ENCODE assay signal across 8 cellular contexts in genomic region chr2:190649798-190650390, GRCh38. TPM values are rescaled to one million over a fixed set of nuclear protein-coding genes. Genes with fewer than 3 reads are reported as not detected.
DNase-seq lines count a peak whose midpoint lies in the region; ATAC-seq and TF ChIP-seq lines count a peak whose summit lies in the region.

No MANE protein-coding gene starts in this region.

- ATAC-seq in GM23338, result peak; percentile 9
- ATAC-seq in RWPE2 (ENCODE audit: low read depth), result peak; percentile 3; the same call in 1 of the 3 replicates
- no peak for ATAC-seq in aorta (ENCODE audit: low FRiP score)
- no peak for ATAC-seq in HG02759 (IDR thresholded peaks at IDR 0.05; ENCODE audit: unreplicated experiment)

- peak overlapping the region; percentile 89 for H3K27ac ChIP-seq in BLaER1
- H3K27ac ChIP-seq in GM23338 (ENCODE audit: low read depth), result 0 out of 2 replicates have a peak overlapping the region, but pooled peaks have one; percentile 45
- peak overlapping the region; percentile 89 for H3K27ac ChIP-seq in RWPE2 (ENCODE audit: poor library complexity, severe bottlenecking)
- H3K27ac ChIP-seq in aorta (ENCODE audit: low read depth in 1 of 2, low read length in 2 of 2), result peak overlapping the region in 1 of 2 donors; percentile 45

- H3K79me2 ChIP-seq in GM23338 (replicated peaks; ENCODE audit: insufficient read depth), result peaks cover 49% of the 10 kb centered on the region

- WGBS in aorta, 2 donors, result 0% methylated on average over 15 of the region's 15 CpGs

- H3K9me2 ChIP-seq in GM23338 (ENCODE audit: insufficient read depth), result no peaks in the 10 kb centered on the region

- H3K9me3 Mint-ChIP-seq in GM23338, result no peaks in the 10 kb centered on the region

- H3K27ac Mint-ChIP-seq in GM23338, result peak overlapping the region; percentile 25; the same call in 1 of the 2 replicates

- peaks cover 18% of the 10 kb centered on the region for H3K4me1 ChIP-seq in BLaER1
- peaks cover 11% of the 10 kb centered on the region; the same call in 1 of the 2 replicates for H3K4me1 ChIP-seq in GM23338 (ENCODE audit: insufficient read depth)
- H3K4me1 ChIP-seq in RWPE2 (ENCODE audit: insufficient read depth, poor library complexity, severe bottlenecking), result peaks cover 37% of the 10 kb centered on the region
- H3K4me1 ChIP-seq in mononuclear cell (ENCODE audit: insufficient read depth, low read length), result peaks cover 20% of the 10 kb centered on the region
- H3K4me1 ChIP-seq in aorta (ENCODE audit: control insufficient read depth in 1 of 2, insufficient read depth in 2 of 2, low read length in 2 of 2), result peaks cover 5% of the 10 kb centered on the region in 2 donors

- peak overlapping the region; percentile 97 for H3K4me3 ChIP-seq in BLaER1
- peak overlapping the region; percentile 88 for H3K4me3 ChIP-seq in GM23338
- peak overlapping the region; percentile 89 for H3K4me3 ChIP-seq in RWPE2 (ENCODE audit: severe bottlenecking)
- H3K4me3 ChIP-seq in mononuclear cell (ENCODE audit: low read length), result peak overlapping the region; percentile 76
- H3K4me3 ChIP-seq in aorta (ENCODE audit: low read length in 2 of 2), result peak overlapping the region; percentile 67 to 73

- H3K9ac ChIP-seq in BLaER1, result peak overlapping the region; percentile 92

- TF ChIP-seq CTCF in GM23338 (conservative IDR thresholded peaks at IDR 0.05; ENCODE audit: low read depth in 2 of 2) (no peak), RWPE2 (IDR thresholded peaks at IDR 0.05; ENCODE audit: poor library complexity, severe bottlenecking) (no peak)

- no peaks in the 10 kb centered on the region for H3K9me3 ChIP-seq in BLaER1
- no peaks in the 10 kb centered on the region for H3K9me3 ChIP-seq in RWPE2 (ENCODE audit: severe bottlenecking)
- H3K9me3 ChIP-seq in mononuclear cell (ENCODE audit: low read depth, low read length), result no peaks in the 10 kb centered on the region
- no peaks in the 10 kb centered on the region for H3K9me3 ChIP-seq in aorta (ENCODE audit: control insufficient read depth, low read length)

- H3K27me3 Mint-ChIP-seq in GM23338 (ENCODE audit: insufficient read depth, low read depth, poor library complexity), result peaks cover 4% of the 10 kb centered on the region

- H3F3A ChIP-seq in GM23338 (replicated peaks; ENCODE audit: low read depth), result 0 out of 2 replicates have a peak, but pooled peaks cover 7% of the 10 kb centered on the region

- H3K4me1 Mint-ChIP-seq in GM23338, result peaks cover 19% of the 10 kb centered on the region; the same call in 2 of the 3 replicates

- DNase-seq in GM23338 (ENCODE audit: low spot score) (peak; percentile 21), RWPE2 (ENCODE audit: low spot score) (no peak), dermis blood vessel endothelial cell (peak; percentile 53), aorta (no peak)
- no peak for DNase-seq in stimulated activated CD4-positive, alpha-beta T cell treated with anti-CD3 and anti-CD28 coated beads, Interleukin-2, amount 100 ng/mL, for 24 hours

- H3K4me2 ChIP-seq in BLaER1 (peak overlapping the region; percentile 91), GM23338 (peak overlapping the region; percentile 85)

- H3K27me3 ChIP-seq in BLaER1, result no peaks in the 10 kb centered on the region
- H3K27me3 ChIP-seq in GM23338 (ENCODE audit: insufficient read depth), result peaks cover 31% of the 10 kb centered on the region
- no peaks in the 10 kb centered on the region for H3K27me3 ChIP-seq in RWPE2 (ENCODE audit: insufficient read depth, poor library complexity, severe bottlenecking)
- H3K27me3 ChIP-seq in mononuclear cell (ENCODE audit: insufficient read depth, low read length), result no peaks in the 10 kb centered on the region
- H3K27me3 ChIP-seq in aorta (ENCODE audit: control insufficient read depth in 1 of 2, insufficient read depth in 2 of 2, low read length in 1 of 2), result no peaks in the 10 kb centered on the region

- H2AFZ ChIP-seq in GM23338, result peak overlapping the region; percentile 92

- H4K20me1 ChIP-seq in BLaER1 (peaks cover 19% of the 10 kb centered on the region; the same call in 1 of the 2 replicates), GM23338 (replicated peaks; ENCODE audit: insufficient read depth) (peaks cover 6% of the 10 kb centered on the region; the same call in 1 of the 2 replicates)

- intact Hi-C loops in aorta (cut with DNase I), result loop anchor here in 1 of 2 donors (2.0 kb wide), 1 partner anchor 115 kb away; the partner anchor contains the start of gene NEMP2

- peak overlapping the region; percentile 88 for H3K4me3 Mint-ChIP-seq in GM23338

- no peaks in the 10 kb centered on the region for H3K36me3 Mint-ChIP-seq in GM23338 (ENCODE audit: low read depth)

- H3K36me3 ChIP-seq in BLaER1 (no peaks in the 10 kb centered on the region), GM23338 (ENCODE audit: insufficient read depth) (no peaks in the 10 kb centered on the region), RWPE2 (ENCODE audit: low read depth) (peaks cover 9% of the 10 kb centered on the region), aorta (ENCODE audit: control insufficient read depth in 1 of 2, insufficient read depth in 2 of 2, low read length in 1 of 2) (no peaks in the 10 kb centered on the region)

TF ChIP-seq in GM23338, 12 proteins besides CTCF, POLR2A, EP300 and RAD21:
- TF ChIP-seq ETS1 (IDR thresholded peaks at IDR 0.05) (no peak), JUNB (IDR thresholded peaks at IDR 0.05; ENCODE audit: unreplicated experiment) (no peak)

RNA-seq across cellular contexts. Expression of gene NAB1, which starts 1.0 kb away (rescaled TPM):
- total RNA-seq in GM23338 (2014; rRNA removed; shearing (Covaris generic)), result 35.9 and 40.2 TPM in 2 replicates
- polyA plus RNA-seq in GM23338 (2016; fragmentation: Nextera tagmentation; extraction: Ambion mirVana), result 8.3 and 10.4 TPM in 2 replicates
- total RNA-seq in dermis blood vessel endothelial cell, result 38.8 and 64.2 TPM in 2 replicates
- total RNA-seq in mononuclear cell, result 36.0 TPM
- 10 to 100 TPM; 49.5 to 67.8 TPM for total RNA-seq in aorta
- polyA plus RNA-seq in aorta, result 10 to 100 TPM; 26.9 to 36.2 TPM

Comparison
In these comparisons a context has a peak if more than half of its experiments do, and no peak if none do; other contexts are left out.
1. ATAC-seq: peak in GM23338 (single experiment) and RWPE2 (single experiment); none in aorta (single experiment) and HG02759 (single experiment).
2. DNase-seq: peak in GM23338 (single experiment) and dermis blood vessel endothelial cell (single experiment); none in RWPE2 (single experiment), aorta (0 of 2) and stimulated activated CD4-positive, alpha-beta T cell treated with anti-CD3 and anti-CD28 coated beads, Interleukin-2, amount 100 ng/mL, for 24 hours (0 of 2).
3. Peak in every context shown above with its lines, with median percentiles within 50 percentile points of each other: H3K4me3 ChIP-seq.